In genomic region chr7:28685660-28686417, GRCh38 we compare ENCODE assay signal across 8 cellular contexts.
DNase-seq lines count a peak whose midpoint lies in the region; ATAC-seq, FAIRE-seq and TF ChIP-seq lines count a peak whose summit lies in the region.

No MANE protein-coding gene starts in this region.

- H4K5ac ChIP-seq in H1 (ENCODE audit: insufficient read length, low read depth, low read length): peak overlapping the region; percentile 0

- WGBS in H1 (ENCODE audit: extremely low coverage in 1 of 2, insufficient coverage in 1 of 2, insufficient read length in 1 of 2, insufficient replicate concordance in 2 of 2, low coverage in 1 of 2, low lambda C conversion rate in 2 of 2, missing lambda C conversion rate in 1 of 2), 2 experiments: 21% methylated on average over 12 of the region's 15 CpGs; no CpG with 5 or more reads in 1 of the 2 experiments
- 21% methylated on average over 15 of the region's 15 CpGs for WGBS in HepG2 (ENCODE audit: low lambda C conversion rate)

- H3K4me3 ChIP-seq in H1 (ENCODE audit: extremely low read depth in 1 of 4, insufficient read depth in 2 of 4, low read depth in 3 of 4, low read length in 4 of 4): peak overlapping the region; percentile 27 to 63 (median 37); a peak in 7 of 8 replicates
- no peak overlapping the region for H3K4me3 ChIP-seq in HepG2 (replicated peaks in 1 of 3; ENCODE audit: insufficient read depth in 1 of 3, low read depth in 2 of 3, low read length in 3 of 3)

- no peaks in the 10 kb centered on the region for H3K79me2 ChIP-seq in H1 (ENCODE audit: control insufficient read depth in 1 of 2, insufficient read depth in 2 of 2, low read length in 2 of 2)
- H3K79me2 ChIP-seq in HepG2 (ENCODE audit: insufficient read depth, low read length): no peaks in the 10 kb centered on the region

- TF ChIP-seq EP300 in H1 (IDR thresholded peaks at IDR 0.05; ENCODE audit: borderline replicate concordance in 1 of 2, low read depth in 2 of 2, low read length in 2 of 2) (0 out of 3 replicates have a peak, but pooled peaks of 1 of the 2 experiments have one; percentile 6), HepG2 (IDR thresholded peaks at IDR 0.05; ENCODE audit: low read depth in 2 of 2, low read length in 2 of 2) (no peak), HepG2 (CRISPR knock-in tag; IDR thresholded peaks at IDR 0.05; ENCODE audit: borderline replicate concordance) (no peak)

- peak overlapping the region; percentile 51 for H3K18ac ChIP-seq in H1 (ENCODE audit: extremely low read depth, low read length)

- no peaks in the 10 kb centered on the region for H3K36me3 ChIP-seq in H1 (ENCODE audit: control insufficient read depth in 2 of 4, insufficient read depth in 4 of 4, low read length in 3 of 4)
- H3K36me3 ChIP-seq in HepG2 (replicated peaks in 1 of 2; ENCODE audit: control insufficient read depth in 1 of 2, insufficient read depth in 2 of 2, low read length in 2 of 2): no peaks in the 10 kb centered on the region

- 0 out of 2 replicates have a peak, but pooled peaks cover 2% of the 10 kb centered on the region for H3K79me1 ChIP-seq in H1 (ENCODE audit: low read depth, low read length)

- H3K23me2 ChIP-seq in H1 (ENCODE audit: low read depth, low read length): peaks cover 4% of the 10 kb centered on the region

- CTCF ChIA-PET in RWPE1 (lab: Yijun Ruan, JAX): interaction anchor here (1.0 kb wide), 1 partner anchor 296 kb away, joined by 7 read pairs; no protein-coding TSS in a partner anchor
- CTCF ChIA-PET in H1 (lab: Charles Lee; ENCODE audit: partially characterized antibody): interaction anchor here (0.5 to 0.9 kb wide), 5 partner anchors 146 to 384 kb away, joined by 3 to 5 read pairs (median 3); no protein-coding TSS in a partner anchor
- CTCF ChIA-PET in HepG2 (lab: Yijun Ruan, JAX; ENCODE audit: low intra/inter-chr PET ratio, low total read pairs): no interaction called here

- peak overlapping the region; percentile 42 for H3K56ac ChIP-seq in H1 (replicated peaks; ENCODE audit: insufficient read length, low read depth, low read length)

- no peak overlapping the region for H2AK5ac ChIP-seq in H1 (ENCODE audit: low read depth, low read length)

- in situ Hi-C loops in HepG2 (cut with HindIII; ENCODE audit: extremely low pct_ligation_motif_present, low pct_unique_long_range_greater_than_20kb): no loop called here

- peak; percentile 84 for FAIRE-seq in H1 (lab: Jason Lieb, UNC)
- FAIRE-seq in HepG2 (lab: Jason Lieb, UNC): no peak

- H3K27ac ChIP-seq in RWPE1 (peak overlapping the region; percentile 80), H1 (ENCODE audit: low read depth, low read length) (peak overlapping the region; percentile 70), HepG2 (ENCODE audit: extremely low read length, insufficient read depth, low read length) (no peak overlapping the region)

- ATAC-seq in GM19043 (IDR thresholded peaks at IDR 0.05; ENCODE audit: low read depth, unreplicated experiment): peak; percentile 49
- peak; percentile 84 for ATAC-seq in HepG2
- peak; percentile 51 for ATAC-seq in stimulated activated naive CD8-positive, alpha-beta T cell treated with anti-CD3 and anti-CD28 coated beads, Interleukin-15, Interleukin-2, amounts not matched to agents 100 U/mL and 50 U/mL, for 24 hours
- ATAC-seq in HG03520 (IDR thresholded peaks at IDR 0.05; ENCODE audit: unreplicated experiment): no peak

- POLR2A ChIA-PET in RWPE1 (lab: Yijun Ruan, JAX; ENCODE audit: low non-redundant PET) (interaction anchor here (0.6 kb wide), 1 partner anchor 145 kb away, joined by 3 read pairs; no protein-coding TSS in a partner anchor), H1 (lab: Charles Lee; ENCODE audit: partially characterized antibody) (interaction anchor here (0.8 to 1.2 kb wide), 4 partner anchors 9 to 16 kb away, joined by 3 to 4 read pairs (median 4); no protein-coding TSS in a partner anchor), HepG2 (lab: Yijun Ruan, JAX) (no interaction called here)

- DNase-seq in AG08395 (ENCODE audit: low spot score): peak; percentile 93
- DNase-seq in HuH-7.5 (ENCODE audit: low spot score): peak; percentile 29
- DNase-seq in RWPE1 (ENCODE audit: low spot score): peak; percentile 94
- DNase-seq in H1 (ENCODE audit: low read depth in 1 of 2, low spot score in 2 of 2): peak; percentile 57 to 77
- DNase-seq in HepG2 (ENCODE audit: low spot score): peak; percentile 68
- peak; percentile 11 for DNase-seq in stimulated activated naive CD8-positive, alpha-beta T cell treated with anti-CD3 and anti-CD28 coated beads, Interleukin-15, Interleukin-2, amounts not matched to agents 100 U/mL and 50 U/mL, for 24 hours

- H2AFZ ChIP-seq in H1 (ENCODE audit: low read length) (peak overlapping the region; percentile 52; the same call in 1 of the 2 replicates), HepG2 (ENCODE audit: low read length) (no peak overlapping the region)

- no peak overlapping the region for H4K91ac ChIP-seq in H1 (replicated peaks; ENCODE audit: insufficient read length, low read length)

- H3K9me3 ChIP-seq in H1 (ENCODE audit: insufficient read depth in 2 of 2, low read depth in 1 of 2, low read length in 1 of 2) (no peaks in the 10 kb centered on the region), HepG2 (ENCODE audit: low read length) (no peaks in the 10 kb centered on the region)

- peak overlapping the region; percentile 22 to 66 (median 61) for H3K9ac ChIP-seq in H1 (replicated peaks in 1 of 4; ENCODE audit: extremely low read depth in 1 of 4, low read depth in 3 of 4, low read length in 3 of 4)
- H3K9ac ChIP-seq in HepG2 (ENCODE audit: insufficient read depth, low read depth, low read length): no peak overlapping the region

- peak overlapping the region; percentile 63 to 75 for H3K4me2 ChIP-seq in H1 (ENCODE audit: insufficient read depth in 1 of 2, low read depth in 2 of 2, low read length in 2 of 2)
- H3K4me2 ChIP-seq in HepG2 (ENCODE audit: low read depth, low read length): peak overlapping the region; percentile 46

- peak overlapping the region; percentile 79 for H3K4ac ChIP-seq in H1 (replicated peaks; ENCODE audit: insufficient read length, low read depth, low read length)

- H2BK20ac ChIP-seq in H1 (ENCODE audit: low read length): 0 out of 2 replicates have a peak overlapping the region, but pooled peaks have one; percentile 61

- peak overlapping the region; percentile 84 for H2BK5ac ChIP-seq in H1 (ENCODE audit: low read depth, low read length)

- H3K23ac ChIP-seq in H1 (ENCODE audit: insufficient read length): no peak overlapping the region

- H4K8ac ChIP-seq in H1 (ENCODE audit: extremely low read depth, insufficient read depth, low read length): no peak overlapping the region

- intact Hi-C loops in HepG2 (cut with micrococcal nuclease; ENCODE audit: unreplicated experiment): no loop called here

- H2BK120ac ChIP-seq in H1 (replicated peaks; ENCODE audit: low read depth, low read length): no peak overlapping the region

- H3K27me3 ChIP-seq in H1 (replicated peaks in 1 of 4; ENCODE audit: control insufficient read depth in 3 of 4, extremely low read depth in 1 of 4, insufficient read depth in 3 of 4, low read length in 3 of 4) (no peaks in the 10 kb centered on the region), HepG2 (ENCODE audit: control insufficient read depth in 1 of 2, insufficient read depth in 2 of 2, low read length in 2 of 2) (peaks cover 0 to 11% of the 10 kb centered on the region in 2 experiments; a peak in 1 of 5 replicates)

- H4K20me1 ChIP-seq in H1 (replicated peaks in 1 of 2; ENCODE audit: control insufficient read depth in 1 of 2, insufficient read depth in 2 of 2, low read length in 2 of 2) (no peaks in the 10 kb centered on the region), HepG2 (ENCODE audit: insufficient read depth, low read length) (no peaks in the 10 kb centered on the region)

- no peak overlapping the region for H3K14ac ChIP-seq in H1 (ENCODE audit: insufficient read length)

- TF ChIP-seq CTCF in RWPE1 (conservative IDR thresholded peaks at IDR 0.05; ENCODE audit: low read depth) (no peak), H1 (IDR thresholded peaks at IDR 0.05; ENCODE audit: control extremely low read depth in 1 of 3, insufficient read depth in 1 of 3, low read depth in 1 of 3, low read length in 3 of 3) (no peak), HepG2 (CRISPR knock-in tag; IDR thresholded peaks at IDR 0.05) (no peak)

- no peak overlapping the region for H2BK15ac ChIP-seq in H1 (ENCODE audit: low read length)

- H3K4me1 ChIP-seq in H1 (replicated peaks in 1 of 4; ENCODE audit: control insufficient read depth in 3 of 4, insufficient read depth in 4 of 4, low read length in 3 of 4) (peaks cover 0 to 5% (median 2%) of the 10 kb centered on the region in 4 experiments; a peak in 6 of 7 replicates), HepG2 (ENCODE audit: insufficient read depth, low read length) (peaks cover 8% of the 10 kb centered on the region; the same call in 1 of the 2 replicates)

- peak overlapping the region; percentile 77; the same call in 1 of the 2 replicates for H2BK12ac ChIP-seq in H1 (ENCODE audit: low read depth, low read length)

- no TSS peak for BruUV-seq in HepG2 (replicated peaks; lab: Mats Ljungman, UMichigan)

- TF ChIP-seq POLR2A in H1 (IDR thresholded peaks at IDR 0.05; ENCODE audit: control extremely low read depth in 1 of 2, low read depth in 2 of 2, low read length in 2 of 2): peak in 1 of 2 experiments; percentile 80; a peak in 1 of 3 replicates
- TF ChIP-seq POLR2A in HepG2 (IDR thresholded peaks at IDR 0.05; ENCODE audit: insufficient read depth in 1 of 2, low read depth in 2 of 2, low read length in 2 of 2): no peak

- TF ChIP-seq RAD21 in H1 (IDR thresholded peaks at IDR 0.05 in 1 of 2, conservative IDR thresholded peaks at IDR 0.05 in 1 of 2; ENCODE audit: low read depth in 2 of 2, low read length in 2 of 2): no peak
- no peak for TF ChIP-seq RAD21 in HepG2 (CRISPR knock-in tag; IDR thresholded peaks at IDR 0.05)

TF ChIP-seq in H1, 55 proteins besides CTCF, POLR2A, EP300 and RAD21 (continues in another document):
- TF ChIP-seq POLR2AphosphoS5 (IDR thresholded peaks at IDR 0.05; ENCODE audit: low read depth, low read length) (peak; percentile 83; the same call in 1 of the 2 replicates), TAF7 (optimal IDR thresholded peaks at IDR 0.05; ENCODE audit: borderline replicate concordance, low read depth, low read length) (no peak)

TF ChIP-seq in HepG2, 621 proteins besides CTCF, POLR2A, EP300 and RAD21 (continues in another document):
- peak; percentile 57; the same call in 1 of the 2 replicates for TF ChIP-seq ATF3 (CRISPR knock-in tag; IDR thresholded peaks at IDR 0.05)
- TF ChIP-seq ISL2 (CRISPR knock-in tag; IDR thresholded peaks at IDR 0.05): no peak
- no peak for TF ChIP-seq ADNP (CRISPR knock-in tag; IDR thresholded peaks at IDR 0.05)
- TF ChIP-seq FOSL1 (CRISPR knock-in tag; IDR thresholded peaks at IDR 0.05; ENCODE audit: borderline replicate concordance): 0 out of 2 replicates have a peak, but pooled peaks have one; percentile 52

Comparison
In these comparisons a context has a peak if more than half of its experiments do, and no peak if none do; other contexts are left out.
1. DNase-seq: peak in every context shown above with its lines; median percentile 94 in RWPE1; 93 in AG08395; 68 in HepG2; 67 in H1; 29 in HuH-7.5; 11 in stimulated activated naive CD8-positive, alpha-beta T cell treated with anti-CD3 and anti-CD28 coated beads, Interleukin-15, Interleukin-2, amounts not matched to agents 100 U/mL and 50 U/mL, for 24 hours.
2. H3K4me3 ChIP-seq: peak in H1 (4 of 4); none in HepG2 (0 of 3).